In genomic region chr22:48757581-48757980, GRCh38 we compare ENCODE assay signal across 25 cellular contexts.
DNase-seq lines count a peak whose midpoint lies in the region; ATAC-seq and TF ChIP-seq lines count a peak whose summit lies in the region.
"Had no signal": no experiment of that assay in that cellular context is flagged by ENCODE, and none has a peak within 500 bp of the region (broad histone marks: within the 10 kb centered on the region; RNA-seq: fewer than 3 reads in every experiment).

No MANE protein-coding gene starts in this region.

- H3K4me2 ChIP-seq in osteoblast (ENCODE audit: insufficient read depth, low read length): no peak overlapping the region
- H3K4me2 ChIP-seq: BLaER1 had no signal

- no CpG with 5 or more reads among the region's 7 CpGs for WGBS in esophagus muscularis mucosa
- WGBS in gastroesophageal sphincter (ENCODE audit: low coverage in 1 of 2), 2 donors: no CpG with 5 or more reads among the region's 7 CpGs

- TF ChIP-seq EP300 in esophagus muscularis mucosa (IDR thresholded peaks at IDR 0.05) (no peak), gastroesophageal sphincter (IDR thresholded peaks at IDR 0.05) (no peak)

- H4K20me1 ChIP-seq in osteoblast (ENCODE audit: insufficient read depth, low read length): no peaks in the 10 kb centered on the region

- H2AFZ ChIP-seq in osteoblast (ENCODE audit: low read length): no peak overlapping the region

- no peak overlapping the region for H3K27ac ChIP-seq in esophagus muscularis mucosa (replicated peaks in 1 of 4)
- H3K27ac ChIP-seq in osteoblast (ENCODE audit: low read depth, low read length): no peak overlapping the region
- no peak overlapping the region for H3K27ac ChIP-seq in gastroesophageal sphincter
- H3K27ac ChIP-seq: BLaER1, heart left ventricle, SJSA1, VCaP had no signal

- no peak for TF ChIP-seq CTCF in esophagus muscularis mucosa (IDR thresholded peaks at IDR 0.05)
- TF ChIP-seq CTCF in osteoblast (IDR thresholded peaks at IDR 0.05; ENCODE audit: extremely low read depth, low read depth, low read length): no peak
- TF ChIP-seq CTCF in gastroesophageal sphincter (IDR thresholded peaks at IDR 0.05): no peak

- DNase-seq in Right ventricle myocardium superior (peak; percentile 26), Right ventricle myocardium inferior (ENCODE audit: missing footprints) (no peak), esophagus muscularis mucosa (ENCODE audit: extremely low spot score) (peak; percentile 39), osteoblast (ENCODE audit: insufficient read length, low spot score, missing footprints) (peak; percentile 60), ureter (ENCODE audit: low spot score) (peak; percentile 30), NCI-H226 (no peak)
- DNase-seq: ACHN; activated CD4-positive, alpha-beta T cell treated with anti-CD3 and anti-CD28 coated beads, Interleukin-2, amount 50 U/mL, for 48 hours; activated naive CD4-positive, alpha-beta T cell treated with anti-CD3 and anti-CD28 coated beads, Interleukin-2, amount 50 U/mL, for 16 hours; activated T-cell treated with anti-CD3 and anti-CD28 coated beads, Interleukin-2, amount 50 U/mL, for 72 hours; COR-L47; DMS79; left ventricle myocardium superior; MV-4-11; NCI-H2227 treated with DMSO at 0.1 percent for 48 hours; NCI-H82; OCI-M1; stimulated activated CD4-positive, alpha-beta T cell treated with anti-CD3 and anti-CD28 coated beads, Interleukin-4, amount 100 ng/mL, for 1 hour; stimulated activated naive CD8-positive, alpha-beta T cell treated with anti-CD3 and anti-CD28 coated beads, Interleukin-15, amount 100 ng/mL, for 72 hours had no signal

- H3K4me3 ChIP-seq in esophagus muscularis mucosa (no peak overlapping the region), osteoblast (ENCODE audit: insufficient read depth, low read length) (no peak overlapping the region), gastroesophageal sphincter (no peak overlapping the region)
- H3K4me3 ChIP-seq: BLaER1, heart left ventricle, SJSA1 had no signal

- no peaks in the 10 kb centered on the region for H3K36me3 ChIP-seq in esophagus muscularis mucosa
- no peaks in the 10 kb centered on the region for H3K36me3 ChIP-seq in osteoblast (ENCODE audit: insufficient read depth, low read length)
- no peaks in the 10 kb centered on the region for H3K36me3 ChIP-seq in gastroesophageal sphincter
- H3K36me3 ChIP-seq: BLaER1, heart left ventricle, SJSA1 had no signal

- H3K9me3 ChIP-seq in esophagus muscularis mucosa (no peaks in the 10 kb centered on the region), osteoblast (ENCODE audit: low read depth, low read length) (peaks cover 2% of the 10 kb centered on the region), gastroesophageal sphincter (no peaks in the 10 kb centered on the region)
- H3K9me3 ChIP-seq: BLaER1, heart left ventricle, SJSA1 had no signal

- ATAC-seq in Right ventricle myocardium superior (ENCODE audit: poor library complexity) (no peak), Right ventricle myocardium inferior (no peak), gastroesophageal sphincter (no peak), GM21576 (IDR thresholded peaks at IDR 0.05; ENCODE audit: unreplicated experiment) (no peak)
- ATAC-seq: activated T-cell treated with anti-CD3 and anti-CD28 coated beads, Interleukin-2, amount 50 U/mL, for 72 hours; heart left ventricle; left ventricle myocardium superior; stimulated activated naive CD8-positive, alpha-beta T cell treated with anti-CD3 and anti-CD28 coated beads, Interleukin-15, amount 100 ng/mL, for 72 hours had no signal

- intact Hi-C loops in Right ventricle myocardium superior (cut with DNase I): no loop called here
- intact Hi-C loops in Right ventricle myocardium inferior (cut with DNase I): no loop called here
- intact Hi-C loops in esophagus muscularis mucosa (cut with DNase I): no loop called here

- TF ChIP-seq POLR2A in esophagus muscularis mucosa (IDR thresholded peaks at IDR 0.05; ENCODE audit: low read depth) (no peak), gastroesophageal sphincter (IDR thresholded peaks at IDR 0.05) (no peak)

- H3K4me1 ChIP-seq in esophagus muscularis mucosa (no peaks in the 10 kb centered on the region), osteoblast (ENCODE audit: insufficient read depth, low read length) (no peaks in the 10 kb centered on the region), gastroesophageal sphincter (no peaks in the 10 kb centered on the region)
- H3K4me1 ChIP-seq: BLaER1, heart left ventricle, SJSA1 had no signal

- H3K79me2 ChIP-seq in osteoblast (ENCODE audit: insufficient read depth, low read length): no peaks in the 10 kb centered on the region

- H3K27me3 ChIP-seq in esophagus muscularis mucosa (peaks cover 0 to 71% (median 0%) of the 10 kb centered on the region in 4 donors), osteoblast (ENCODE audit: insufficient read depth, low read length) (no peaks in the 10 kb centered on the region), gastroesophageal sphincter (peaks cover 70% of the 10 kb centered on the region)
- H3K27me3 ChIP-seq: SJSA1 had no signal

Comparison
In these comparisons a context has a peak if more than half of its experiments do, and no peak if none do; other contexts are left out.
1. DNase-seq: peak in Right ventricle myocardium superior (single experiment), esophagus muscularis mucosa (single experiment), osteoblast (single experiment) and ureter (single experiment); none in Right ventricle myocardium inferior (single experiment) and NCI-H226 (single experiment).